Comparison of ENCODE assay signal across 10 cellular contexts in the genomic region with DNA sequence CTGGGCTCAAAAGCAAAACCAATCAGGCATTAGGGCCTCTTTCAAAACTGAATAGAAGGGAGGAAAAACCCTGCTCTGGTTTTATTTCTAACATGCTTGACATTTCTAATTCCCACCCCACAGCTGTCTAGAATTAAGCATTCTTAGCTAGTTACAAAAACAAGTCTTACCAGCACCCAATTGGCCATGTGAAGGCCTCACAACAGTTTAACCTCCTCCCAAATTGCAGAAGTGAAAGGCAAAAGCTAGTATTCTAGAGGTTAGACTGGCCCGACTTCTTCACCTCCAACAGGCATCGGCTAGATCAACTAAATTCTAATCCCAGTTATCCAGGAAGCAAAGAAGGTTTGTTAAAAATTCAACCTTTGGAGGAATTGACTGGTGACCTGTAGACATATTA. TPM values are rescaled to one million over a fixed set of nuclear protein-coding genes. Genes with fewer than 3 reads are reported as not detected.
DNase-seq lines count a peak whose midpoint lies in the region; ATAC-seq, FAIRE-seq and TF ChIP-seq lines count a peak whose summit lies in the region.
"Had no signal": no experiment of that assay in that cellular context is flagged by ENCODE, and none has a peak within 500 bp of the region (broad histone marks: within the 10 kb centered on the region; RNA-seq: fewer than 3 reads in every experiment).

No MANE protein-coding gene starts in this region.

- no peaks in the 10 kb centered on the region for H3K27me3 Mint-ChIP-seq in activated naive CD8-positive, alpha-beta T cell treated with anti-CD3 and anti-CD28 coated beads for 36 hours

- H3K4me1 Mint-ChIP-seq in activated naive CD8-positive, alpha-beta T cell treated with anti-CD3 and anti-CD28 coated beads for 36 hours, result peaks cover 91% of the 10 kb centered on the region

- peaks cover 6% of the 10 kb centered on the region for H3K9me3 ChIP-seq in neutrophil

- peaks cover 96% of the 10 kb centered on the region for H3K36me3 ChIP-seq in neutrophil

- TF ChIP-seq CTCF in neutrophil (IDR thresholded peaks at IDR 0.05), result no peak

- peaks cover 93% of the 10 kb centered on the region for H3K36me3 Mint-ChIP-seq in activated naive CD8-positive, alpha-beta T cell treated with anti-CD3 and anti-CD28 coated beads for 36 hours

- H3K27me3 ChIP-seq in neutrophil, result no peaks in the 10 kb centered on the region

- peak; percentile 51 for ATAC-seq in HG03354 (IDR thresholded peaks at IDR 0.05; ENCODE audit: poor library complexity, severe bottlenecking, unreplicated experiment)

- no peak for FAIRE-seq in GM12891 (lab: Jason Lieb, UNC)

- DNase-seq in GM12891 (ENCODE audit: insufficient read length, low spot score) (no peak), C1 segment of cervical spinal cord (lab: John Stamatoyannopoulos, UW) (no peak), UCSD-AML1 (lab: John Stamatoyannopoulos, UW; ENCODE audit: unreplicated experiment) (no peak), HK-2 (ENCODE audit: unreplicated experiment) (no peak)
- DNase-seq in activated naive CD8-positive, alpha-beta T cell treated with anti-CD3 and anti-CD28 coated beads for 36 hours, result no peak
- DNase-seq: DND-41; stimulated activated CD4-positive, alpha-beta T cell treated with anti-CD3 and anti-CD28 coated beads, Interleukin-1b, Interleukin-23, amount 100 ng/mL, for 48 hours; substantia nigra had no signal

- H3K4me1 ChIP-seq in neutrophil (ENCODE audit: control insufficient read depth in 1 of 2, insufficient read depth in 1 of 2, low read depth in 1 of 2, low read length in 1 of 2), result peaks cover 78 to 79% of the 10 kb centered on the region in 2 experiments

- H3K27ac ChIP-seq in neutrophil, result peak overlapping the region; percentile 99

- TF ChIP-seq POLR2A in GM12891 (IDR thresholded peaks at IDR 0.05; ENCODE audit: low read depth, low read length), result no peak

- peak overlapping the region; percentile 46 to 62 for H3K4me3 ChIP-seq in neutrophil (ENCODE audit: low read depth in 1 of 2, low read length in 1 of 2)

- H3K4me3 Mint-ChIP-seq in activated naive CD8-positive, alpha-beta T cell treated with anti-CD3 and anti-CD28 coated beads for 36 hours, result peak overlapping the region; percentile 62

- H3K9me3 Mint-ChIP-seq in activated naive CD8-positive, alpha-beta T cell treated with anti-CD3 and anti-CD28 coated beads for 36 hours, result no peaks in the 10 kb centered on the region

- peak overlapping the region; percentile 87 for H3K27ac Mint-ChIP-seq in activated naive CD8-positive, alpha-beta T cell treated with anti-CD3 and anti-CD28 coated beads for 36 hours

TF ChIP-seq in GM12891, 5 proteins besides CTCF, POLR2A, EP300 and RAD21:
- no peak for TF ChIP-seq TAF1 (IDR thresholded peaks at IDR 0.05; ENCODE audit: low read depth, low read length)
- TF ChIP-seq SPI1 (IDR thresholded peaks at IDR 0.05; ENCODE audit: low read depth, low read length), result peak; percentile 95
TF ChIP-seq in GM12891: peak in this region for 1.

RNA-seq across cellular contexts. Expression of a gene that starts 6.5 kb away (rescaled TPM):
- polyA plus RNA-seq in GM12891 (2012; ENCODE audit: low read depth, missing spikeins), result 141 TPM
- 100 to 1,000 TPM; 453 to 463 TPM for total RNA-seq in activated naive CD8-positive, alpha-beta T cell treated with anti-CD3 and anti-CD28 coated beads for 36 hours

RNA-seq across cellular contexts. Expression of a gene that starts 12.1 kb away (rescaled TPM):
- polyA plus RNA-seq in GM12891 (2012; ENCODE audit: low read depth, missing spikeins), result 0.23 TPM
- 1 to 10 TPM; 1.6 to 1.8 TPM for total RNA-seq in activated naive CD8-positive, alpha-beta T cell treated with anti-CD3 and anti-CD28 coated beads for 36 hours

RNA-seq across cellular contexts. Expression of a gene that starts 27.9 kb away (rescaled TPM):
- polyA plus RNA-seq in GM12891 (2012; ENCODE audit: low read depth, missing spikeins), result 3.8 TPM
- total RNA-seq in activated naive CD8-positive, alpha-beta T cell treated with anti-CD3 and anti-CD28 coated beads for 36 hours, result 1 to 10 TPM; 3.5 to 4.6 TPM

RNA-seq across cellular contexts. Expression of a gene that starts 31.2 kb away (rescaled TPM):
- polyA plus RNA-seq in GM12891 (2012; ENCODE audit: low read depth, missing spikeins), result 30.2 TPM
- total RNA-seq in activated naive CD8-positive, alpha-beta T cell treated with anti-CD3 and anti-CD28 coated beads for 36 hours, result 10 to 100 TPM; 60.4 to 63.8 TPM

RNA-seq across cellular contexts. Expression of a gene that starts 38.5 kb away (rescaled TPM):
- 16.2 TPM for polyA plus RNA-seq in GM12891 (2012; ENCODE audit: low read depth, missing spikeins)
- 10 to 100 TPM; 35.8 to 37.0 TPM for total RNA-seq in activated naive CD8-positive, alpha-beta T cell treated with anti-CD3 and anti-CD28 coated beads for 36 hours
